In the genomic region with DNA sequence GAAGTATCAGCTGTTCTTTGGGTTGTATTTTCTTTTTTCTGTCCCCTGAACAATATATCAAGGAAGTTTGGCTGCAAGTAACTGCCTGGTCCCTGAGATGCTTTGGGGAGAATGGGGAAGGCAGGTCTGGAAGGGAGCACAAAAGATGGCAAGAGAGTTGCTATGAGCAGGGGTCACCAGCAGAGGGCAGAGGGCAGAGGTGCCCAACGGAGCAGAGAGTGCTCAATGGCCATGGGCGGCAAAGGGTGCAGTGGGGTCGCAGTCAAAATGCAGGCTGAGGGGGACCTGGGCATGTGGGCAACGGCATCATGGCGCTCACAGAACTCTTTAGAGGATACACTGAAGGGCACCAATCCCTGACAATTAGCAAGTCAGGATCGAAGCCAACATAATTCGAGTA, we compare ENCODE assay signal across 11 cellular contexts.
DNase-seq lines count a peak whose midpoint lies in the region; ATAC-seq and TF ChIP-seq lines count a peak whose summit lies in the region.
"Had no signal": no experiment of that assay in that cellular context is flagged by ENCODE, and none has a peak within 500 bp of the region (broad histone marks: within the 10 kb centered on the region; RNA-seq: fewer than 3 reads in every experiment).

No MANE protein-coding gene starts in this region.

- no peak for ATAC-seq in GM18520 (IDR thresholded peaks at IDR 0.05; ENCODE audit: unreplicated experiment)

- H3K27ac ChIP-seq in colonic mucosa = no peak overlapping the region
- H3K27ac ChIP-seq in smooth muscle cell (ENCODE audit: low read depth) = no peak overlapping the region
- H3K27ac ChIP-seq: BLaER1 treated with 17β-estradiol and CSF1 and Interleukin-3, amounts not matched to agents 10 nM and 100 nM had no signal

- TF ChIP-seq CTCF in colonic mucosa (IDR thresholded peaks at IDR 0.05) (no peak), smooth muscle cell (IDR thresholded peaks at IDR 0.05; ENCODE audit: borderline replicate concordance, insufficient read depth, poor library complexity, severe bottlenecking) (peak; percentile 22)

- H3K4me1 ChIP-seq in colonic mucosa (peaks cover 4% of the 10 kb centered on the region), smooth muscle cell (ENCODE audit: low read depth) (peaks cover 7% of the 10 kb centered on the region)

- H3K9me3 ChIP-seq in colonic mucosa = no peaks in the 10 kb centered on the region
- H3K9me3 ChIP-seq in smooth muscle cell (replicated peaks; ENCODE audit: low read depth) = no peaks in the 10 kb centered on the region
- H3K9me3 ChIP-seq: BLaER1 treated with 17β-estradiol and CSF1 and Interleukin-3, amounts not matched to agents 10 nM and 100 nM had no signal

- H3K9ac ChIP-seq in colonic mucosa (ENCODE audit: low read depth in 2 of 2, low read length in 2 of 2) (no peak overlapping the region), smooth muscle cell (ENCODE audit: low read depth) (no peak overlapping the region)
- H3K9ac ChIP-seq: BLaER1 treated with 17β-estradiol and CSF1 and Interleukin-3, amounts not matched to agents 10 nM and 100 nM had no signal

- H3K79me2 ChIP-seq in smooth muscle cell (ENCODE audit: low read depth) = no peaks in the 10 kb centered on the region

- WGBS in smooth muscle cell (ENCODE audit: low lambda C conversion rate) = 89% methylated on average over 7 of the region's 7 CpGs

- H3K27me3 ChIP-seq in colonic mucosa (no peaks in the 10 kb centered on the region), smooth muscle cell (ENCODE audit: low read depth) (no peaks in the 10 kb centered on the region)
- H3K27me3 ChIP-seq: BLaER1 treated with 17β-estradiol and CSF1 and Interleukin-3, amounts not matched to agents 10 nM and 100 nM had no signal

- DNase-seq in activated T-cell treated with anti-CD3 and anti-CD28 coated beads for 48 hours (ENCODE audit: low read depth) = peak; percentile 3
- no peak for DNase-seq in activated T-cell treated with anti-CD3 and anti-CD28 coated beads for 4 hours
- DNase-seq in NAMALWA (ENCODE audit: low spot score) = peak; percentile 68
- DNase-seq in colonic mucosa = peak; percentile 36
- DNase-seq in smooth muscle cell (lab: John Stamatoyannopoulos, UW; ENCODE audit: unreplicated experiment) = no peak
- DNase-seq in HuH-7.5 (ENCODE audit: low spot score) = no peak
- DNase-seq in NCI-H1092 (lab: John Stamatoyannopoulos, UW) = no peak
- DNase-seq: NCI-H2171, substantia nigra had no signal

- no peak overlapping the region for H3K4me2 ChIP-seq in smooth muscle cell
- H3K4me2 ChIP-seq: BLaER1 treated with 17β-estradiol and CSF1 and Interleukin-3, amounts not matched to agents 10 nM and 100 nM had no signal

- H4K20me1 ChIP-seq in smooth muscle cell (ENCODE audit: low read depth) = no peaks in the 10 kb centered on the region
- H4K20me1 ChIP-seq: BLaER1 treated with 17β-estradiol and CSF1 and Interleukin-3, amounts not matched to agents 10 nM and 100 nM had no signal

- no peak overlapping the region for H2AFZ ChIP-seq in smooth muscle cell (ENCODE audit: low read depth)

- no peaks in the 10 kb centered on the region for H3F3A ChIP-seq in smooth muscle cell (ENCODE audit: low read depth)

- H3K4me3 ChIP-seq in colonic mucosa = no peak overlapping the region
- no peak overlapping the region for H3K4me3 ChIP-seq in smooth muscle cell
- H3K4me3 ChIP-seq: BLaER1 treated with 17β-estradiol and CSF1 and Interleukin-3, amounts not matched to agents 10 nM and 100 nM had no signal

- intact Hi-C loops in colonic mucosa (cut with DNase I) = no loop called here

- no peaks in the 10 kb centered on the region for H3K36me3 ChIP-seq in colonic mucosa
- H3K36me3 ChIP-seq in smooth muscle cell (ENCODE audit: low read depth) = no peaks in the 10 kb centered on the region
- H3K36me3 ChIP-seq: BLaER1 treated with 17β-estradiol and CSF1 and Interleukin-3, amounts not matched to agents 10 nM and 100 nM had no signal

Comparison
In these comparisons a context has a peak if more than half of its experiments do, and no peak if none do; other contexts are left out.
1. DNase-seq: peak in activated T-cell treated with anti-CD3 and anti-CD28 coated beads for 48 hours (single experiment), NAMALWA (single experiment) and colonic mucosa (single experiment); none in activated T-cell treated with anti-CD3 and anti-CD28 coated beads for 4 hours (single experiment), smooth muscle cell (single experiment), HuH-7.5 (single experiment) and NCI-H1092 (single experiment).